In genomic region chr18:35707247-35707646, GRCh38 we compare ENCODE assay signal across 21 cellular contexts.
"Had no signal": no experiment of that assay in that cellular context is flagged by ENCODE, and none has a peak within 500 bp of the region (broad histone marks: within the 10 kb centered on the region; RNA-seq: fewer than 3 reads in every experiment).

No MANE protein-coding gene starts in this region.

- H3K4me3 ChIP-seq: left lung, lung, pancreas, prostate gland, sigmoid colon, uterus had no signal

- H3K4me1 Mint-ChIP-seq: central memory CD8-positive, alpha-beta T cell; naive B cell; nephron had no signal

- H3K4me3 Mint-ChIP-seq: central memory CD8-positive, alpha-beta T cell; effector memory CD8-positive, alpha-beta T cell; naive B cell; nephron; type B pancreatic cell had no signal

- FAIRE-seq: islet of Langerhans, pancreas, small intestine had no signal

- H3K4me1 ChIP-seq: left lung, pancreas, prostate gland, sigmoid colon, uterus had no signal

- H3K9me3 Mint-ChIP-seq: central memory CD8-positive, alpha-beta T cell; effector memory CD8-positive, alpha-beta T cell; naive B cell; nephron; type B pancreatic cell had no signal

- H3K36me3 ChIP-seq: prostate gland, uterus had no signal

- H3K9me3 ChIP-seq: left lung, pancreas, prostate gland, sigmoid colon, uterus had no signal

- H3K27ac Mint-ChIP-seq: effector memory CD8-positive, alpha-beta T cell; naive B cell; nephron; type B pancreatic cell had no signal

- H3K27ac ChIP-seq: foreskin keratinocyte, left lung, pancreas, prostate gland, sigmoid colon, uterus had no signal

- DNase-seq: effector memory CD8-positive, alpha-beta T cell; erythroblast; foreskin keratinocyte; hippocampal formation; left lung; mesenchymal stem cell; midbrain; naive B cell; pancreas; retina; sigmoid colon; small intestine; stimulated activated CD4-positive, alpha-beta T cell treated with anti-CD3 and anti-CD28 coated beads, Interleukin-12 subunit alpha, Interleukin-12 subunit beta, amount 100 ng/mL, for 4 hours; stimulated activated naive CD4-positive, alpha-beta T cell treated with Interleukin-2 at 50 U/mL for 16 hours; uterus had no signal

- H3K27me3 ChIP-seq: foreskin keratinocyte, left lung, pancreas, sigmoid colon, uterus had no signal

- H3K27me3 Mint-ChIP-seq: central memory CD8-positive, alpha-beta T cell; effector memory CD8-positive, alpha-beta T cell; naive B cell; type B pancreatic cell had no signal

- ATAC-seq: effector memory CD8-positive, alpha-beta T cell; foreskin keratinocyte; left lung; pancreas had no signal
